ENCODE assay signal across 8 cellular contexts in genomic region chr2:102103992-102104871, GRCh38. TPM values are rescaled to one million over a fixed set of nuclear protein-coding genes. Genes with fewer than 3 reads are reported as not detected.
DNase-seq lines count a peak whose midpoint lies in the region; ATAC-seq and TF ChIP-seq lines count a peak whose summit lies in the region.

No MANE protein-coding gene starts in this region.

- H3K4me1 Mint-ChIP-seq in activated naive CD8-positive, alpha-beta T cell treated with anti-CD3 and anti-CD28 coated beads for 36 hours: peaks cover 18% of the 10 kb centered on the region
- no peaks in the 10 kb centered on the region for H3K4me1 Mint-ChIP-seq in WTC11

- H3K27ac Mint-ChIP-seq in activated naive CD8-positive, alpha-beta T cell treated with anti-CD3 and anti-CD28 coated beads for 36 hours: peak overlapping the region; percentile 46
- H3K27ac Mint-ChIP-seq in WTC11: no peak overlapping the region

- H3K4me3 Mint-ChIP-seq in activated naive CD8-positive, alpha-beta T cell treated with anti-CD3 and anti-CD28 coated beads for 36 hours: peak overlapping the region; percentile 65
- H3K4me3 Mint-ChIP-seq in WTC11: no peak overlapping the region

- H3K4me3 ChIP-seq in GM12864 (ENCODE audit: low read depth, low read length): peak overlapping the region; percentile 14

- DNase-seq in GM12864 (ENCODE audit: low read depth): peak; percentile 21
- peak; percentile 60 for DNase-seq in RKO (ENCODE audit: low spot score)
- peak; percentile 68 for DNase-seq in activated naive CD8-positive, alpha-beta T cell treated with anti-CD3 and anti-CD28 coated beads for 36 hours
- peak; percentile 36 for DNase-seq in kidney glomerular epithelial cell (lab: John Stamatoyannopoulos, UW)
- DNase-seq in stimulated activated CD4-positive, alpha-beta T cell treated with anti-CD3 and anti-CD28 coated beads, TNF-alpha, amount 100 ng/mL, for 4 hours (ENCODE audit: low read depth in 3 of 3): peak; percentile 36 to 43 (median 39)
- no peak for DNase-seq in WTC11 (ENCODE audit: low spot score)
- no peak for DNase-seq in NCI-H510A treated with DMSO at 0.1 percent for 48 hours (lab: John Stamatoyannopoulos, UW)

- no peak for TF ChIP-seq CTCF in GM12864 (IDR thresholded peaks at IDR 0.05; ENCODE audit: low read depth, low read length, missing control alignments)
- TF ChIP-seq CTCF in WTC11 (IDR thresholded peaks at IDR 0.05): no peak

- H3K36me3 Mint-ChIP-seq in activated naive CD8-positive, alpha-beta T cell treated with anti-CD3 and anti-CD28 coated beads for 36 hours: peaks cover 3% of the 10 kb centered on the region
- H3K36me3 Mint-ChIP-seq in WTC11: no peaks in the 10 kb centered on the region

- POLR2A ChIA-PET in WTC11 (lab: Charles Lee): no interaction called here

- peaks cover 8% of the 10 kb centered on the region for H3K27me3 Mint-ChIP-seq in activated naive CD8-positive, alpha-beta T cell treated with anti-CD3 and anti-CD28 coated beads for 36 hours
- H3K27me3 Mint-ChIP-seq in WTC11 (ENCODE audit: low read depth): no peaks in the 10 kb centered on the region

- H3K9me3 Mint-ChIP-seq in activated naive CD8-positive, alpha-beta T cell treated with anti-CD3 and anti-CD28 coated beads for 36 hours: peaks cover 5% of the 10 kb centered on the region
- H3K9me3 Mint-ChIP-seq in WTC11: peaks cover 15% of the 10 kb centered on the region

- ATAC-seq in HG02610 (IDR thresholded peaks at IDR 0.05; ENCODE audit: unreplicated experiment) (peak; percentile 87), WTC11 (no peak)

- CTCF ChIA-PET in WTC11 (lab: Charles Lee): interaction anchor here (0.7 to 1.2 kb wide), 3 partner anchors 98 to 137 kb away, joined by 3 read pairs; no protein-coding TSS in a partner anchor

TF ChIP-seq in WTC11, 78 proteins besides CTCF, POLR2A, EP300 and RAD21 (continues in another document):
- TF ChIP-seq CDX4 (CRISPR knock-in tag; IDR thresholded peaks at IDR 0.05; ENCODE audit: borderline replicate concordance) (no peak), MYBL2 (CRISPR knock-in tag; IDR thresholded peaks at IDR 0.05) (no peak), PREB (CRISPR knock-in tag; IDR thresholded peaks at IDR 0.05; ENCODE audit: borderline replicate concordance) (no peak), E2F5 (CRISPR knock-in tag; IDR thresholded peaks at IDR 0.05) (no peak), SP1 (CRISPR knock-in tag; conservative IDR thresholded peaks at IDR 0.05) (no peak), E2F4 (CRISPR knock-in tag; IDR thresholded peaks at IDR 0.05; ENCODE audit: borderline replicate concordance, low read depth) (no peak), TCF7 (CRISPR knock-in tag; IDR thresholded peaks at IDR 0.05; ENCODE audit: low read depth) (no peak), NFATC4 (CRISPR knock-in tag; IDR thresholded peaks at IDR 0.05) (no peak), ZNF138 (CRISPR knock-in tag; conservative IDR thresholded peaks at IDR 0.05) (no peak), ZNF263 (CRISPR knock-in tag; IDR thresholded peaks at IDR 0.05; ENCODE audit: low read depth) (no peak), ZNF416 (CRISPR knock-in tag; IDR thresholded peaks at IDR 0.05) (no peak), FOXK1 (CRISPR knock-in tag; IDR thresholded peaks at IDR 0.05) (no peak), OVOL2 (CRISPR knock-in tag; IDR thresholded peaks at IDR 0.05; ENCODE audit: borderline replicate concordance) (no peak), SOX15 (CRISPR knock-in tag; IDR thresholded peaks at IDR 0.05) (no peak)
- TF ChIP-seq, protein P1, sequence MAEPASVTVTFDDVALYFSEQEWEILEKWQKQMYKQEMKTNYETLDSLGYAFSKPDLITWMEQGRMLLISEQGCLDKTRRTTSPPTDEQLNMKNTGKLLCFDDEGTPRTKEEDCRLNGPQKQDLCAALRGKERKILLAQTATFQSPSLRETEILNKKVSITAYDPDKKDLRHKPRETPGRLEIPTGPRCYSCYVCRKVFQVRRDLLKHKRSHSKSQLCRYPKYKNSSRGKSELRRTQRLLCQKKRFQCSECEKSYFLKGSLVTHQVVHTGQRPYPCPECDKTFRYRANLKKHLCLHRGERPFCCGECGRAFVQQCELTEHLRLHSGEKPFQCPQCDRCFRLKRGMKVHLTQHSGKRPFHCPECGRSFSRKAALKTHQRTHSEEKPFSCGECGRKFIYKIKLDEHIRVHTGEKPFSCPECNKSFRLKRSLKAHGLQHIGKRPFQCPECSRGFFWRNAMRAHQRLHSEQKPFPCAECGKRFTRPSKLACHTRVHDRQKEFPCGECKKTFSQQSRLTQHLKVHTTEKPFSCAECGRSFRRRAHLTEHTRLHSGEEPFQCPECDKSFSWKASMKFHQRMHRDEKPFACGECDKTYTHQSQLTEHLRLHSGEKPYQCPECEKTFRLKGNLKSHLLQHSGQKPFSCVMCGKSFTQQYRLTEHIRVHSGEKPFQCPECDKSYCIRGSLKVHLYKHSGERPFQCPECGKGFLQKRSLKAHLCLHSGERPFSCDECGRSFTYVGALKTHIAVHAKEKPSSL (CRISPR knock-in tag; conservative IDR thresholded peaks at IDR 0.05): no peak
- TF ChIP-seq, protein P2, sequence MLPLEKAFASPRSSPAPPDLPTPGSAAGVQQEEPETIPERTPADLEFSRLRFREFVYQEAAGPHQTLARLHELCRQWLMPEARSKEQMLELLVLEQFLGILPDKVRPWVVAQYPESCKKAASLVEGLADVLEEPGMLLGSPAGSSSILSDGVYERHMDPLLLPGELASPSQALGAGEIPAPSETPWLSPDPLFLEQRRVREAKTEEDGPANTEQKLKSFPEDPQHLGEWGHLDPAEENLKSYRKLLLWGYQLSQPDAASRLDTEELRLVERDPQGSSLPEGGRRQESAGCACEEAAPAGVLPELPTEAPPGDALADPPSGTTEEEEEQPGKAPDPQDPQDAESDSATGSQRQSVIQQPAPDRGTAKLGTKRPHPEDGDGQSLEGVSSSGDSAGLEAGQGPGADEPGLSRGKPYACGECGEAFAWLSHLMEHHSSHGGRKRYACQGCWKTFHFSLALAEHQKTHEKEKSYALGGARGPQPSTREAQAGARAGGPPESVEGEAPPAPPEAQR (CRISPR knock-in tag; IDR thresholded peaks at IDR 0.05): no peak
- TF ChIP-seq, protein P3, sequence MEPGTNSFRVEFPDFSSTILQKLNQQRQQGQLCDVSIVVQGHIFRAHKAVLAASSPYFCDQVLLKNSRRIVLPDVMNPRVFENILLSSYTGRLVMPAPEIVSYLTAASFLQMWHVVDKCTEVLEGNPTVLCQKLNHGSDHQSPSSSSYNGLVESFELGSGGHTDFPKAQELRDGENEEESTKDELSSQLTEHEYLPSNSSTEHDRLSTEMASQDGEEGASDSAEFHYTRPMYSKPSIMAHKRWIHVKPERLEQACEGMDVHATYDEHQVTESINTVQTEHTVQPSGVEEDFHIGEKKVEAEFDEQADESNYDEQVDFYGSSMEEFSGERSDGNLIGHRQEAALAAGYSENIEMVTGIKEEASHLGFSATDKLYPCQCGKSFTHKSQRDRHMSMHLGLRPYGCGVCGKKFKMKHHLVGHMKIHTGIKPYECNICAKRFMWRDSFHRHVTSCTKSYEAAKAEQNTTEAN (CRISPR knock-in tag; IDR thresholded peaks at IDR 0.05): no peak
- TF ChIP-seq, protein P4, sequence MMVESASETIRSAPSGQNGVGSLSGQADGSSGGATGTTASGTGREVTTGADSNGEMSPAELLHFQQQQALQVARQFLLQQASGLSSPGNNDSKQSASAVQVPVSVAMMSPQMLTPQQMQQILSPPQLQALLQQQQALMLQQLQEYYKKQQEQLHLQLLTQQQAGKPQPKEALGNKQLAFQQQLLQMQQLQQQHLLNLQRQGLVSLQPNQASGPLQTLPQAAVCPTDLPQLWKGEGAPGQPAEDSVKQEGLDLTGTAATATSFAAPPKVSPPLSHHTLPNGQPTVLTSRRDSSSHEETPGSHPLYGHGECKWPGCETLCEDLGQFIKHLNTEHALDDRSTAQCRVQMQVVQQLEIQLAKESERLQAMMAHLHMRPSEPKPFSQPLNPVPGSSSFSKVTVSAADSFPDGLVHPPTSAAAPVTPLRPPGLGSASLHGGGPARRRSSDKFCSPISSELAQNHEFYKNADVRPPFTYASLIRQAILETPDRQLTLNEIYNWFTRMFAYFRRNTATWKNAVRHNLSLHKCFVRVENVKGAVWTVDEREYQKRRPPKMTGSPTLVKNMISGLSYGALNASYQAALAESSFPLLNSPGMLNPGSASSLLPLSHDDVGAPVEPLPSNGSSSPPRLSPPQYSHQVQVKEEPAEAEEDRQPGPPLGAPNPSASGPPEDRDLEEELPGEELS (CRISPR knock-in tag; IDR thresholded peaks at IDR 0.05): no peak

RNA-seq across cellular contexts. Expression of gene IL1R1, which starts 38.3 kb away (rescaled TPM):
- total RNA-seq in activated naive CD8-positive, alpha-beta T cell treated with anti-CD3 and anti-CD28 coated beads for 36 hours: 1 to 10 TPM in 1 of 2 experiments, under 1 TPM in 1; 0.70 to 1.2 TPM
- 0.37 to 0.78 TPM (median 0.55 TPM) in 3 replicates for total RNA-seq in WTC11 (2021)

Comparison
In these comparisons a context has a peak if more than half of its experiments do, and no peak if none do; other contexts are left out.
1. DNase-seq: peak in GM12864 (single experiment), RKO (single experiment), activated naive CD8-positive, alpha-beta T cell treated with anti-CD3 and anti-CD28 coated beads for 36 hours (single experiment), kidney glomerular epithelial cell (single experiment) and stimulated activated CD4-positive, alpha-beta T cell treated with anti-CD3 and anti-CD28 coated beads, TNF-alpha, amount 100 ng/mL, for 4 hours (3 of 3); none in WTC11 (single experiment) and NCI-H510A treated with DMSO at 0.1 percent for 48 hours (single experiment).